ENCODE assay signal across 8 cellular contexts in the genomic region with DNA sequence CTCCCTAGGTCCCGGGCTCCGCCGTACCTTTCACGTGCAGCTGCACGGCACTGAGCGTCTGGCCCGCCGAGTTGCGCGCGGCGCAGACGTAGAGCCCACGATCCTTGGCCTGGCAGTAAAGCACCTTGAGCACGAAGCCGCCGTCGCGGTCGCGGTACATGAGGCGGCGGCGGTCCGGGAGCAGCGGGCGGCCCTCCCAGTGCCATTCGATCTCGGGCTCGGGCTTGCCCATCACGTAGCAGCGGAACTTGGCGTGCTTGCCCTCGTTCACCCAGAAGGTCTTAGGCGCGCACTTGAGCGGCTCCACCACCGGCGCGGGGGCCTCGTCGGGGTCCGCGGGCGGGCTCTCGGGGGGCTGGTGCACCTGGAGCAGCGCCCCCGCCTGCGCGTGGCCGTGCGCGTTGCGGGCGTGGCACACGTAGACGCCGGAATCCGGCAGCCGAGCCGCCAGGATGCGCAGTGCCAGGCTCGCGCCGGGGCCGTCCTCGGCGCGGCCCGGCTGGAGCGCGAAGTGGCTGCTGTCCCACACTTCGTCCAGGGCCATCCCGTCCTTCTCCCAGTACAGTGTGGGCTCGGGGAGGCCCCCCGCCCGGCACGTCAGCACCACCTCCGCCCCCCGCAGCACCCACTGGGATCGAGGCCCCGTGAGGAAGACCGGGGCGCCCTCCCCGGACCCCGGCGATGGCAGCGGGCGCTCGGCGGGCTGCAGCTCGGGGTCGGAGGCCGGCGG. TPM values are rescaled to one million over a fixed set of nuclear protein-coding genes. Genes with fewer than 3 reads are reported as not detected.
A peak's percentile ranks its signal among the peaks of the same experiment; 100 is the strongest.
DNase-seq lines count a peak whose midpoint lies in the region; ATAC-seq and TF ChIP-seq lines count a peak whose summit lies in the region.

No MANE protein-coding gene starts in this region.

- peak overlapping the region; percentile 83 for H3K4me3 ChIP-seq in adipocyte (ENCODE audit: low read length)
- peak overlapping the region; percentile 73 to 80 for H3K4me3 ChIP-seq in right atrium auricular region
- peak overlapping the region; percentile 66 to 69 (median 68) for H3K4me3 ChIP-seq in sigmoid colon

- peak overlapping the region; percentile 89 to 93 for H3K27ac ChIP-seq in right atrium auricular region
- peak overlapping the region; percentile 86 to 91 (median 88) for H3K27ac ChIP-seq in sigmoid colon

- TF ChIP-seq POLR2A in sigmoid colon (IDR thresholded peaks at IDR 0.05) = no peak

- no peaks in the 10 kb centered on the region for H3K27me3 ChIP-seq in adipocyte (replicated peaks; ENCODE audit: control insufficient read depth, insufficient read depth, low read length)
- H3K27me3 ChIP-seq in right atrium auricular region = no peaks in the 10 kb centered on the region
- peaks cover 0 to 4% (median 0%) of the 10 kb centered on the region in 3 donors for H3K27me3 ChIP-seq in sigmoid colon

- intact Hi-C loops in sigmoid colon (cut with DNase I) = loop anchor here (2.0 kb wide), 1 partner anchor 72 kb away; no protein-coding TSS in a partner anchor

- no peak for ATAC-seq in HG03196 (IDR thresholded peaks at IDR 0.05; ENCODE audit: unreplicated experiment)

- TF ChIP-seq EP300 in sigmoid colon (IDR thresholded peaks at IDR 0.05) = no peak

- DNase-seq in stimulated activated CD4-positive, alpha-beta T cell treated with anti-CD3 and anti-CD28 coated beads, Interleukin-15, amount 100 ng/mL, for 24 hours = peak; percentile 35
- no peak for DNase-seq in stimulated activated CD4-positive, alpha-beta T cell treated with anti-CD3 and anti-CD28 coated beads, Interleukin-12 subunit alpha, Interleukin-12 subunit beta, amount 100 ng/mL, for 4 hours
- DNase-seq in adipocyte (ENCODE audit: low read depth) (peak; percentile 70), right atrium auricular region (ENCODE audit: low spot score) (no peak), sigmoid colon (no peak), CD1c-positive myeloid dendritic cell (ENCODE audit: extremely low spot score) (no peak), SIG-M5 (lab: John Stamatoyannopoulos, UW) (no peak)

- no peaks in the 10 kb centered on the region for H3K9me3 ChIP-seq in adipocyte (ENCODE audit: control insufficient read depth, low read length)
- no peaks in the 10 kb centered on the region for H3K9me3 ChIP-seq in right atrium auricular region
- H3K9me3 ChIP-seq in sigmoid colon = no peaks in the 10 kb centered on the region

- WGBS in sigmoid colon, 2 donors = 17 to 20% methylated on average over 95 of the region's 95 CpGs

- H3K4me1 ChIP-seq in adipocyte (ENCODE audit: control insufficient read depth, insufficient read depth, low read length) = peaks cover 19% of the 10 kb centered on the region
- H3K4me1 ChIP-seq in right atrium auricular region = peaks cover 0 to 21% of the 10 kb centered on the region in 2 donors
- H3K4me1 ChIP-seq in sigmoid colon = peaks cover 0 to 15% (median 13%) of the 10 kb centered on the region in 4 donors

- peak in 1 of 2 donors; percentile 26 for TF ChIP-seq CTCF in right atrium auricular region (IDR thresholded peaks at IDR 0.05)
- no peak for TF ChIP-seq CTCF in sigmoid colon (IDR thresholded peaks at IDR 0.05)

- H3K36me3 ChIP-seq in adipocyte (ENCODE audit: control insufficient read depth, insufficient read depth, low read length, severe bottlenecking) (peaks cover 32% of the 10 kb centered on the region), right atrium auricular region (no peaks in the 10 kb centered on the region), sigmoid colon (peaks cover 0 to 7% (median 0%) of the 10 kb centered on the region in 4 donors)

- peak overlapping the region; percentile 95 for H3K9ac ChIP-seq in adipocyte (ENCODE audit: low read length)

RNA-seq across cellular contexts. Expression of a gene that starts 1.0 kb away (rescaled TPM):
- 100 to 1,000 TPM; 150 to 157 TPM for total RNA-seq in right atrium auricular region
- 10 to 100 TPM; 34.6 to 83.6 (median 53.3) TPM for total RNA-seq in sigmoid colon
- 10 to 100 TPM in 1 of 3 donors, 1 to 10 TPM in 2; 2.8 to 15.6 (median 7.8) TPM for polyA plus RNA-seq in sigmoid colon

RNA-seq across cellular contexts. Expression of a gene that starts 1.8 kb away (rescaled TPM):
- total RNA-seq in right atrium auricular region (10 to 100 TPM in 1 of 2 donors, 1 to 10 TPM in 1; 1.0 to 28.3 TPM), sigmoid colon (under 1 TPM in 2 of 4 donors, not detected in 2; 0.33 to 0.36 TPM)
- polyA plus RNA-seq in sigmoid colon = under 1 TPM in 2 of 3 donors, not detected in 1; 0.31 to 0.46 TPM

RNA-seq across cellular contexts. Expression of a gene that starts 26.5 kb away (rescaled TPM):
- 1 to 10 TPM; 1.8 to 4.3 TPM for total RNA-seq in right atrium auricular region
- 1 to 10 TPM in 3 of 4 donors, under 1 TPM in 1; 0.71 to 3.0 (median 1.6) TPM for total RNA-seq in sigmoid colon
- polyA plus RNA-seq in sigmoid colon = 1 to 10 TPM in 2 of 3 donors, not detected in 1; 1.2 to 3.9 TPM

RNA-seq across cellular contexts. Expression of a gene that starts 26.8 kb away (rescaled TPM):
- total RNA-seq in right atrium auricular region (100 to 1,000 TPM; 206 to 228 TPM), sigmoid colon (10 to 100 TPM; 12.5 to 39.1 (median 23.5) TPM)
- polyA plus RNA-seq in sigmoid colon = 10 to 100 TPM in 1 of 3 donors, 1 to 10 TPM in 2; 5.5 to 37.3 (median 6.6) TPM

RNA-seq across cellular contexts. Expression of a gene that starts 27.3 kb away (rescaled TPM):
- total RNA-seq in right atrium auricular region (1 to 10 TPM; 5.5 to 6.6 TPM), sigmoid colon (10 to 100 TPM in 2 of 4 donors, 1 to 10 TPM in 2; 8.4 to 13.0 (median 10.1) TPM)
- polyA plus RNA-seq in sigmoid colon = 10 to 100 TPM in 2 of 3 donors, 1 to 10 TPM in 1; 6.9 to 36.7 (median 10.8) TPM

Comparison
In these comparisons a context has a peak if more than half of its experiments do, and no peak if none do; other contexts are left out.
1. DNase-seq: peak in stimulated activated CD4-positive, alpha-beta T cell treated with anti-CD3 and anti-CD28 coated beads, Interleukin-15, amount 100 ng/mL, for 24 hours (single experiment) and adipocyte (single experiment); none in stimulated activated CD4-positive, alpha-beta T cell treated with anti-CD3 and anti-CD28 coated beads, Interleukin-12 subunit alpha, Interleukin-12 subunit beta, amount 100 ng/mL, for 4 hours (single experiment), right atrium auricular region (single experiment), sigmoid colon (single experiment), CD1c-positive myeloid dendritic cell (single experiment) and SIG-M5 (single experiment).
2. Peak in every context shown above with its lines, with median percentiles within 50 percentile points of each other: H3K4me3 ChIP-seq.